In the genomic region with DNA sequence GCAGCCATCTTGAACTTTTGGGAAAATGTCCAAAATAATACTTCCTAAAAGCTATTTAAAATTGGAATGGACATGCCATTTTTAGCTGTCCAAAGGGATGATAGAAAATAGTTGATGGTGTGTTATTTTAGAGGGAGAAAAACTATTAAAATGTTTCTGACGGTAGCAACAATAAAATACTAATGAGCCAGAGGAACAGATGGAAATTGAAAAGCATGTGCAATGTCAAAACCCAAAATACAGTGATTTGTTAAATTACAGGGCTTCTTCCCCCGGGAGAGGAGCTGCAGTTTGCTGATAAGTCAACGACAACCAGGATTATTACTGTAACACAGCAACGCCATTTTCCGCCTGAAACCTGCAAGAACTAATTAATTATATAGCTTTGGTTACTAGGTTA, we compare ENCODE assay signal across 21 cellular contexts.
DNase-seq lines count a peak whose midpoint lies in the region; FAIRE-seq and TF ChIP-seq lines count a peak whose summit lies in the region.
"Had no signal": no experiment of that assay in that cellular context is flagged by ENCODE, and none has a peak within 500 bp of the region (broad histone marks: within the 10 kb centered on the region; RNA-seq: fewer than 3 reads in every experiment).

No MANE protein-coding gene starts in this region.

- FAIRE-seq in islet of Langerhans (lab: Jason Lieb, UNC): peak; percentile 99
- FAIRE-seq: A549, GM12891, GM18507, H54 had no signal

- DNase-seq in G401 (ENCODE audit: low spot score) (peak; percentile 58), NCI-H2227 treated with DMSO at 0.1 percent for 48 hours (lab: John Stamatoyannopoulos, UW) (peak; percentile 79), cerebellar cortex (ENCODE audit: low spot score) (peak; percentile 51), mucosa of gallbladder (ENCODE audit: low spot score) (no peak), MV-4-11 (lab: John Stamatoyannopoulos, UW) (no peak), erythroblast (lab: John Stamatoyannopoulos, UW) (no peak)
- DNase-seq: 8988T; ACHN; AML-193; Caco-2; CD4-positive, alpha-beta memory T cell; DMS79; EL; GF-D8; GOT3; HFFc6 had no signal

- in situ Hi-C loops in G401 (cut with HindIII; ENCODE audit: low sequenced_read_pairs): no loop called here

- no peak for TF ChIP-seq POLR2A in erythroblast (IDR thresholded peaks at IDR 0.05; ENCODE audit: low read length)

Comparison
In these comparisons a context has a peak if more than half of its experiments do, and no peak if none do; other contexts are left out.
1. DNase-seq: peak in G401 (single experiment), NCI-H2227 treated with DMSO at 0.1 percent for 48 hours (single experiment) and cerebellar cortex (single experiment); none in mucosa of gallbladder (single experiment), MV-4-11 (single experiment) and erythroblast (0 of 2).